Comparison of ENCODE assay signal across 7 cellular contexts in genomic region chr6:22025468-22026159, GRCh38.
A peak's percentile ranks its signal among the peaks of the same experiment; 100 is the strongest.
DNase-seq lines count a peak whose midpoint lies in the region; ATAC-seq, FAIRE-seq and TF ChIP-seq lines count a peak whose summit lies in the region.

No MANE protein-coding gene starts in this region.

- 0 out of 2 replicates have a peak, but pooled peaks cover 6% of the 10 kb centered on the region for H3K4me1 ChIP-seq in GM23248 (ENCODE audit: insufficient read depth)
- peaks cover 38% of the 10 kb centered on the region for H3K4me1 ChIP-seq in GM12878 (ENCODE audit: control insufficient read depth, insufficient read depth, low read length)

- peaks cover 19% of the 10 kb centered on the region for H3K36me3 Mint-ChIP-seq in type B pancreatic cell

- H3K4me3 ChIP-seq in GM23248 (no peak overlapping the region), GM12878 (peak overlapping the region; percentile 54), kidney epithelial cell (ENCODE audit: low read depth, low read length) (no peak overlapping the region)

- FAIRE-seq in GM12878 (lab: Jason Lieb, UNC): no peak

- POLR2A ChIA-PET in GM12878 (lab: Charles Lee): interaction anchor here (0.7 to 2.0 kb wide), 4 partner anchors 10 to 60 kb away, joined by 4 to 8 read pairs (median 4); no protein-coding TSS in a partner anchor

- no peak for TF ChIP-seq POLR2A in GM12878 (IDR thresholded peaks at IDR 0.05; ENCODE audit: low read depth, low read length)

- H3K9me3 Mint-ChIP-seq in type B pancreatic cell: peaks cover 9% of the 10 kb centered on the region

- H3K36me3 ChIP-seq in GM23248 (ENCODE audit: low read depth) (no peaks in the 10 kb centered on the region), GM12878 (ENCODE audit: control insufficient read depth in 2 of 2, insufficient read depth in 2 of 2, low read length in 1 of 2) (no peaks in the 10 kb centered on the region; a peak in 1 of 4 replicates), kidney epithelial cell (ENCODE audit: control insufficient read depth, insufficient read depth, low read length) (no peaks in the 10 kb centered on the region)

- H3K9ac ChIP-seq in GM23248: no peak overlapping the region
- peak overlapping the region; percentile 80 for H3K9ac ChIP-seq in GM12878 (ENCODE audit: control insufficient read depth, insufficient read depth, low read length)

- TF ChIP-seq EP300 in GM12878 (IDR thresholded peaks at IDR 0.05; ENCODE audit: borderline replicate concordance in 1 of 2, control insufficient read depth in 1 of 2, low read depth in 2 of 2, low read length in 2 of 2): peak in 1 of 2 experiments; percentile 53; a peak in 1 of 4 replicates

- RAD21 ChIA-PET in GM12878 (lab: Charles Lee; ENCODE audit: unreplicated experiment): interaction anchor here (0.7 to 4.4 kb wide), 22 partner anchors 10 to 1461 kb away, joined by 3 to 40 read pairs (median 4); partner anchors contain the start of gene SOX4

- no peak; the same call in 1 of the 2 replicates for TF ChIP-seq RAD21 in GM12878 (IDR thresholded peaks at IDR 0.05; ENCODE audit: insufficient read depth, low read depth, low read length)

- H3K27me3 Mint-ChIP-seq in type B pancreatic cell: no peaks in the 10 kb centered on the region

- H3K79me2 ChIP-seq in GM23248 (ENCODE audit: insufficient read depth) (no peaks in the 10 kb centered on the region), GM12878 (ENCODE audit: control insufficient read depth, insufficient read depth, low read length) (no peaks in the 10 kb centered on the region)

- H3K27ac ChIP-seq in GM23248: no peak overlapping the region
- H3K27ac ChIP-seq in GM12878 (ENCODE audit: control insufficient read depth, insufficient read depth): peak overlapping the region; percentile 96

- peak; percentile 48 for DNase-seq in GM23248
- DNase-seq in MV-4-11 (lab: John Stamatoyannopoulos, UW): peak; percentile 99
- peak; percentile 76 for DNase-seq in GM12878 (ENCODE audit: low read depth, low spot score)
- DNase-seq in kidney epithelial cell (ENCODE audit: low read depth): peak; percentile 80
- no peak for DNase-seq in type B pancreatic cell (ENCODE audit: extremely low spot score, unreplicated experiment)
- no peak for DNase-seq in NCI-H128 (lab: John Stamatoyannopoulos, UW; ENCODE audit: unreplicated experiment)

- H4K20me1 ChIP-seq in GM23248 (ENCODE audit: insufficient read depth): no peaks in the 10 kb centered on the region
- H4K20me1 ChIP-seq in GM12878 (ENCODE audit: control insufficient read depth, insufficient read depth): no peaks in the 10 kb centered on the region

- peaks cover 43% of the 10 kb centered on the region for H3K4me1 Mint-ChIP-seq in type B pancreatic cell (ENCODE audit: unreplicated experiment)

- WGBS in GM23248 (ENCODE audit: low coverage in 1 of 2, low lambda C conversion rate in 2 of 2, missing lambda C conversion rate in 2 of 2), 2 experiments: 47 to 52% methylated on average over 9 of the region's 9 CpGs
- under 1% methylated on average over 9 of the region's 9 CpGs for whole genome bisulfite sequencing in GM12878 (ENCODE audit: insufficient coverage, insufficient replicate concordance, low lambda C conversion rate, missing lambda C conversion rate)

- peak overlapping the region; percentile 60 for H3K4me3 Mint-ChIP-seq in type B pancreatic cell

- H3K27ac Mint-ChIP-seq in type B pancreatic cell: peak overlapping the region; percentile 41

- peak; percentile 50 for ATAC-seq in GM18498 (IDR thresholded peaks at IDR 0.05; ENCODE audit: unreplicated experiment)
- ATAC-seq in GM12878: peak; percentile 70

- H2AFZ ChIP-seq in GM23248 (peak overlapping the region; percentile 62), GM12878 (ENCODE audit: control insufficient read depth, low read depth, low read length) (peak overlapping the region; percentile 85)

- H3K4me2 ChIP-seq in GM23248 (ENCODE audit: unreplicated experiment) (no peak overlapping the region), GM12878 (ENCODE audit: control insufficient read depth, insufficient read depth) (peak overlapping the region; percentile 90)

- SMC1A ChIA-PET in GM12878 (lab: Charles Lee; ENCODE audit: uncharacterized antibody, unreplicated experiment): interaction anchor here (0.6 to 5.5 kb wide), 30 partner anchors 8 to 1461 kb away, joined by 3 to 55 read pairs (median 3); partner anchors contain the start of gene SOX4

- TSS peak; percentile 77 for BruUV-seq in GM12878 (replicated peaks; lab: Mats Ljungman, UMichigan)

- H3K27me3 ChIP-seq in GM23248 (replicated peaks; ENCODE audit: insufficient read depth) (no peaks in the 10 kb centered on the region), GM12878 (replicated peaks in 1 of 2; ENCODE audit: control insufficient read depth in 2 of 2, insufficient read depth in 2 of 2, low read length in 1 of 2) (no peaks in the 10 kb centered on the region), kidney epithelial cell (ENCODE audit: control insufficient read depth, insufficient read depth, low read length) (no peaks in the 10 kb centered on the region)

- CTCF ChIA-PET in GM12878 (lab: Yijun Ruan, JAX): interaction anchor here (0.6 to 1.7 kb wide), 4 partner anchors 10 to 312 kb away, joined by 3 to 6 read pairs (median 4); no protein-coding TSS in a partner anchor

- in situ Hi-C loops in GM23248 (cut with MboI): no loop called here
- in situ Hi-C loops in GM12878 (cut with MboI): no loop called here

- intact Hi-C loops in GM12878 (cut with micrococcal nuclease; ENCODE audit: unreplicated experiment): loop anchor here (2.0 to 10.0 kb wide), 4 partner anchors 43 to 859 kb away; no protein-coding TSS in a partner anchor

- H3K9me2 ChIP-seq in GM23248 (ENCODE audit: insufficient read depth): no peaks in the 10 kb centered on the region

- H3F3A ChIP-seq in GM23248 (ENCODE audit: insufficient read depth): no peaks in the 10 kb centered on the region

- H3K9me3 ChIP-seq in GM23248 (ENCODE audit: low read depth) (no peaks in the 10 kb centered on the region), GM12878 (replicated peaks; ENCODE audit: control insufficient read depth, insufficient read depth, low read length) (peaks cover 6% of the 10 kb centered on the region)

- no peak for TF ChIP-seq CTCF in GM12878 (IDR thresholded peaks at IDR 0.05 in 2 of 3, conservative IDR thresholded peaks at IDR 0.05 in 1 of 3; ENCODE audit: control insufficient read depth in 2 of 3, extremely low read depth in 1 of 3, insufficient read depth in 1 of 3, low read depth in 3 of 3, low read length in 3 of 3)
- no peak for TF ChIP-seq CTCF in kidney epithelial cell (IDR thresholded peaks at IDR 0.05; ENCODE audit: insufficient read depth, low read length, poor library complexity, severe bottlenecking)
- TF ChIP-seq CTCF in type B pancreatic cell (conservative IDR thresholded peaks at IDR 0.05): peak; percentile 40

TF ChIP-seq in GM12878, 131 proteins besides CTCF, POLR2A, EP300 and RAD21 (continues in another document):
- no peak for TF ChIP-seq WRNIP1 (IDR thresholded peaks at IDR 0.05; ENCODE audit: borderline replicate concordance, low read depth, low read length)
- no peak for TF ChIP-seq RBBP5 (conservative IDR thresholded peaks at IDR 0.05)
- TF ChIP-seq HCFC1 (IDR thresholded peaks at IDR 0.05; ENCODE audit: low read length): no peak
- no peak for TF ChIP-seq ZBTB11 (CRISPR knock-in tag; IDR thresholded peaks at IDR 0.05)
- no peak for TF ChIP-seq TBL1XR1 (IDR thresholded peaks at IDR 0.05; ENCODE audit: low read depth, low read length)
- no peak; the same call in 2 of the 3 replicates for TF ChIP-seq POU2F2 (IDR thresholded peaks at IDR 0.05; ENCODE audit: borderline replicate concordance, low read depth, low read length)
- TF ChIP-seq E2F4 (IDR thresholded peaks at IDR 0.05; ENCODE audit: low read depth, low read length): no peak
- no peak for TF ChIP-seq NR2F1 (conservative IDR thresholded peaks at IDR 0.05)

Comparison
In these comparisons a context has a peak if more than half of its experiments do, and no peak if none do; other contexts are left out.
1. DNase-seq: peak in GM23248 (single experiment), MV-4-11 (single experiment), GM12878 (single experiment) and kidney epithelial cell (single experiment); none in type B pancreatic cell (single experiment) and NCI-H128 (single experiment).